ENCODE assay signal across 17 cellular contexts in the genomic region with DNA sequence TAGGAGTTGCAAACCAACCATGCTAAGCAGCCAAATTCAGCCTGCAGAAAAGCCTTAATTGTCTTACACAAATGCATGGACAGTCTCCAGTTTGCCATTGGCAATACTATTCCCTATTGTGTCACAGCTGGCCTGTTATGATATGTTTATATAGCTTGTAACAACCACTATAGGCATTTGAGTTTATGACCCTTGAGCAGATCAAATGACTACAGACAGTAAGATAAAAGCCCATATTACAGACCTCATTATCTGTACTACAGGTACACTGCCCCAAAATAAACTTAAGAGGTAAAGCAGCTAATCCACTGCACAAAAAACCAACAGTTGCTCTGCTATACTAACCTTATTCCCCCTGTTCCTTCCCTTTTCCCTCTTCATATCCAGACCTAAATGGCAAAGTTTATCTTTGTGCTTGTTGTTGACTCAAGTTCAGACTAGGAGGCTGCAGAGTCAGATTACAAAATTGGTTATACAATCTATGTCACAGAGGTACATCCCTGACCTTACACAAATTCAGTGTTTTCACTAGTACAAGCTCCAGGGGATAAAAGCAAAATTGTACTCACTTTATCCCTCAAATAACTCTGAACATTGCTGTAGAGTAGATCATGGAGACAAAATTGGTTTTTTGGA.
DNase-seq lines count a peak whose midpoint lies in the region; TF ChIP-seq lines count a peak whose summit lies in the region.
"Had no signal": no experiment of that assay in that cellular context is flagged by ENCODE, and none has a peak within 500 bp of the region (broad histone marks: within the 10 kb centered on the region; RNA-seq: fewer than 3 reads in every experiment).

No MANE protein-coding gene starts in this region.

- no peaks in the 10 kb centered on the region for H3K36me3 ChIP-seq in neuronal stem cell (replicated peaks in 1 of 2; ENCODE audit: control insufficient read depth in 2 of 2, insufficient read depth in 2 of 2, low read length in 2 of 2)
- H3K36me3 ChIP-seq: BLaER1 treated with 17β-estradiol and CSF1 and Interleukin-3, amounts not matched to agents 10 nM and 100 nM had no signal

- no peak overlapping the region for H3K23ac ChIP-seq in neuronal stem cell (ENCODE audit: low read depth, low read length, poor library complexity)

- H3K9me3 Mint-ChIP-seq in nephron = no peaks in the 10 kb centered on the region
- H3K9me3 Mint-ChIP-seq: CD8-positive, alpha-beta T cell had no signal

- no peaks in the 10 kb centered on the region for H3K36me3 Mint-ChIP-seq in nephron (ENCODE audit: low read depth)
- H3K36me3 Mint-ChIP-seq: CD8-positive, alpha-beta T cell had no signal

- no peaks in the 10 kb centered on the region for H3K27me3 Mint-ChIP-seq in nephron (ENCODE audit: low read depth)

- no peaks in the 10 kb centered on the region for H3K9me3 ChIP-seq in neuronal stem cell (replicated peaks in 1 of 2; ENCODE audit: control insufficient read depth in 2 of 2, insufficient read depth in 1 of 2, low read depth in 1 of 2, low read length in 2 of 2)

- H3K18ac ChIP-seq in neuronal stem cell (ENCODE audit: low read length) = no peak overlapping the region

- H2BK120ac ChIP-seq in neuronal stem cell (ENCODE audit: low read depth, low read length) = no peak overlapping the region

- H3K4me1 Mint-ChIP-seq in nephron = no peaks in the 10 kb centered on the region

- no peak overlapping the region for H3K4me2 ChIP-seq in neuronal stem cell (ENCODE audit: insufficient read depth, low read length, poor library complexity, severe bottlenecking)
- H3K4me2 ChIP-seq: BLaER1 treated with 17β-estradiol and CSF1 and Interleukin-3, amounts not matched to agents 10 nM and 100 nM; KMS-11; PC-9 had no signal

- no peak overlapping the region for H3K14ac ChIP-seq in neuronal stem cell (ENCODE audit: low read length)

- H3K4me3 Mint-ChIP-seq in nephron = no peak overlapping the region
- H3K4me3 Mint-ChIP-seq: CD8-positive, alpha-beta T cell had no signal

- no peak overlapping the region for H4K8ac ChIP-seq in neuronal stem cell (ENCODE audit: low read depth, low read length)

- H3K4me1 ChIP-seq in neuronal stem cell (ENCODE audit: control insufficient read depth in 2 of 2, insufficient read depth in 1 of 2, low read depth in 1 of 2, low read length in 2 of 2) = no peaks in the 10 kb centered on the region

- TF ChIP-seq CTCF in nephron (IDR thresholded peaks at IDR 0.05; ENCODE audit: unreplicated experiment in 3 of 3) = no peak

- H2BK12ac ChIP-seq in neuronal stem cell (ENCODE audit: low read length) = no peak overlapping the region

- H3K27me3 ChIP-seq in neuronal stem cell (ENCODE audit: control insufficient read depth in 3 of 3, insufficient read depth in 3 of 3, low read depth in 1 of 3, low read length in 3 of 3) = no peaks in the 10 kb centered on the region
- H3K27me3 ChIP-seq: BLaER1 treated with 17β-estradiol and CSF1 and Interleukin-3, amounts not matched to agents 10 nM and 100 nM had no signal

- no peaks in the 10 kb centered on the region for H3K79me1 ChIP-seq in neuronal stem cell (ENCODE audit: low read depth, low read length)

- H3K4ac ChIP-seq in neuronal stem cell (ENCODE audit: low read length) = no peak overlapping the region

- no peak overlapping the region for H3K9ac ChIP-seq in neuronal stem cell (ENCODE audit: low read depth, low read length, poor library complexity)
- H3K9ac ChIP-seq: BLaER1 treated with 17β-estradiol and CSF1 and Interleukin-3, amounts not matched to agents 10 nM and 100 nM; KMS-11 had no signal

- H2BK15ac ChIP-seq in neuronal stem cell (ENCODE audit: low read length) = no peak overlapping the region

- H3K27ac ChIP-seq in neuronal stem cell (replicated peaks; ENCODE audit: low read length) = no peak overlapping the region
- H3K27ac ChIP-seq: BLaER1 treated with 17β-estradiol and CSF1 and Interleukin-3, amounts not matched to agents 10 nM and 100 nM; KMS-11; PC-9; RWPE1 had no signal

- no peak overlapping the region for H2BK5ac ChIP-seq in neuronal stem cell (ENCODE audit: low read length)

- no peak overlapping the region for H2AFZ ChIP-seq in neuronal stem cell (ENCODE audit: low read length)
- H2AFZ ChIP-seq: PC-9 had no signal

- H2AK5ac ChIP-seq in neuronal stem cell (ENCODE audit: low read depth, low read length) = no peak overlapping the region

- no peak overlapping the region for H4K91ac ChIP-seq in neuronal stem cell (ENCODE audit: low read depth, low read length, poor library complexity)

- DNase-seq in NCI-H345 (lab: John Stamatoyannopoulos, UW) (peak; percentile 6), NCI-H345 treated with DMSO at 0.1 percent for 48 hours (lab: John Stamatoyannopoulos, UW; ENCODE audit: unreplicated experiment) (no peak), DMS53 treated with DMSO at 0.1 percent for 48 hours (lab: John Stamatoyannopoulos, UW; ENCODE audit: unreplicated experiment) (peak; percentile 30), NCI-H69 (lab: John Stamatoyannopoulos, UW) (peak; percentile 43), neuronal stem cell (ENCODE audit: low spot score) (no peak)
- no peak for DNase-seq in activated CD4-positive, CD25-positive, alpha-beta regulatory T cell (lab: John Stamatoyannopoulos, UW)
- no peak for DNase-seq in activated CD8-positive, alpha-beta memory T cell treated with anti-CD3 and anti-CD28 coated beads, Interleukin-2, amount 50 U/mL, for 4 hours
- DNase-seq: CD8-positive, alpha-beta T cell; H7; MV-4-11; NCI-H2107; PC-9; T-helper 1 cell had no signal

- H3K4me3 ChIP-seq in neuronal stem cell (ENCODE audit: low read length in 2 of 2) = no peak overlapping the region
- H3K4me3 ChIP-seq: BLaER1 treated with 17β-estradiol and CSF1 and Interleukin-3, amounts not matched to agents 10 nM and 100 nM; PC-9 had no signal

- H3K27ac Mint-ChIP-seq in nephron = peak overlapping the region in 2 of 3 experiments; percentile 21 to 22
- H3K27ac Mint-ChIP-seq: CD8-positive, alpha-beta T cell had no signal

Comparison
In these comparisons a context has a peak if more than half of its experiments do, and no peak if none do; other contexts are left out.
1. DNase-seq: peak in NCI-H345 (single experiment), DMS53 treated with DMSO at 0.1 percent for 48 hours (single experiment) and NCI-H69 (single experiment); none in NCI-H345 treated with DMSO at 0.1 percent for 48 hours (single experiment), activated CD4-positive, CD25-positive, alpha-beta regulatory T cell (0 of 4), activated CD8-positive, alpha-beta memory T cell treated with anti-CD3 and anti-CD28 coated beads, Interleukin-2, amount 50 U/mL, for 4 hours (single experiment) and neuronal stem cell (single experiment).